ENCODE assay signal across 8 cellular contexts in genomic region chr4:51845055-51845426, GRCh38. TPM values are rescaled to one million over a fixed set of nuclear protein-coding genes. Genes with fewer than 3 reads are reported as not detected.
A peak's percentile ranks its signal among the peaks of the same experiment; 100 is the strongest.
DNase-seq lines count a peak whose midpoint lies in the region; ATAC-seq and TF ChIP-seq lines count a peak whose summit lies in the region.

No MANE protein-coding gene starts in this region.

- TF ChIP-seq CTCF in body of pancreas (IDR thresholded peaks at IDR 0.05) (no peak), lower lobe of right lung (IDR thresholded peaks at IDR 0.05) (no peak), type B pancreatic cell (conservative IDR thresholded peaks at IDR 0.05) (no peak)

- no peak for TF ChIP-seq POLR2A in body of pancreas (IDR thresholded peaks at IDR 0.05)

- 26% methylated on average over 6 of the region's 6 CpGs for WGBS in body of pancreas, 2 donors

- H3K4me3 ChIP-seq in body of pancreas, result peak overlapping the region in 1 of 2 donors; percentile 85
- H3K4me3 ChIP-seq in lower lobe of right lung, result peak overlapping the region; percentile 84

- no peak for ATAC-seq in body of pancreas
- no peak for ATAC-seq in lower lobe of right lung
- ATAC-seq in GM21423 (IDR thresholded peaks at IDR 0.05; ENCODE audit: unreplicated experiment), result no peak
- no peak for ATAC-seq in GM19035 (IDR thresholded peaks at IDR 0.05; ENCODE audit: unreplicated experiment)

- intact Hi-C loops in activated naive CD4-positive, alpha-beta T cell treated with anti-CD3 and anti-CD28 coated beads for 36 hours (cut with micrococcal nuclease), result loop anchor here (2.0 kb wide), 1 partner anchor 58 kb away; no protein-coding TSS in a partner anchor
- intact Hi-C loops in body of pancreas (cut with DNase I) (no loop called here), lower lobe of right lung (cut with DNase I) (no loop called here)

- peaks cover 8% of the 10 kb centered on the region for H3K4me1 ChIP-seq in body of pancreas
- H3K4me1 ChIP-seq in lower lobe of right lung, result peaks cover 8% of the 10 kb centered on the region

- no peaks in the 10 kb centered on the region for H3K9me3 ChIP-seq in body of pancreas
- no peaks in the 10 kb centered on the region for H3K9me3 ChIP-seq in lower lobe of right lung

- no peak overlapping the region for H3K27ac Mint-ChIP-seq in activated naive CD4-positive, alpha-beta T cell treated with anti-CD3 and anti-CD28 coated beads for 36 hours
- H3K27ac Mint-ChIP-seq in type B pancreatic cell, result peak overlapping the region; percentile 75

- H3K36me3 Mint-ChIP-seq in activated naive CD4-positive, alpha-beta T cell treated with anti-CD3 and anti-CD28 coated beads for 36 hours (ENCODE audit: low read depth), result peaks cover 9% of the 10 kb centered on the region
- peaks cover 3% of the 10 kb centered on the region for H3K36me3 Mint-ChIP-seq in type B pancreatic cell

- H3K27me3 ChIP-seq in body of pancreas, result no peaks in the 10 kb centered on the region
- no peaks in the 10 kb centered on the region for H3K27me3 ChIP-seq in lower lobe of right lung (ENCODE audit: low read depth)

- no peak for DNase-seq in activated naive CD4-positive, alpha-beta T cell treated with anti-CD3 and anti-CD28 coated beads for 36 hours
- DNase-seq in activated naive CD4-positive, alpha-beta T cell treated with anti-CD3 and anti-CD28 coated beads, Interleukin-2, amount 50 U/mL, for 16 hours, result no peak
- DNase-seq in body of pancreas (no peak), lower lobe of right lung (no peak), type B pancreatic cell (ENCODE audit: extremely low spot score, unreplicated experiment) (no peak), cortex of kidney (lab: John Stamatoyannopoulos, UW) (no peak)

- H3K4me3 Mint-ChIP-seq in activated naive CD4-positive, alpha-beta T cell treated with anti-CD3 and anti-CD28 coated beads for 36 hours, result peak overlapping the region; percentile 91
- H3K4me3 Mint-ChIP-seq in type B pancreatic cell, result peak overlapping the region; percentile 92

- peak overlapping the region; percentile 46 to 96 (median 86) for H3K27ac ChIP-seq in body of pancreas
- H3K27ac ChIP-seq in lower lobe of right lung, result peak overlapping the region; percentile 84

- peaks cover 21% of the 10 kb centered on the region for H3K4me1 Mint-ChIP-seq in activated naive CD4-positive, alpha-beta T cell treated with anti-CD3 and anti-CD28 coated beads for 36 hours (ENCODE audit: low read depth)
- peaks cover 35% of the 10 kb centered on the region for H3K4me1 Mint-ChIP-seq in type B pancreatic cell (ENCODE audit: unreplicated experiment)

- H3K9me3 Mint-ChIP-seq in activated naive CD4-positive, alpha-beta T cell treated with anti-CD3 and anti-CD28 coated beads for 36 hours, result no peaks in the 10 kb centered on the region
- no peaks in the 10 kb centered on the region for H3K9me3 Mint-ChIP-seq in type B pancreatic cell

- no peaks in the 10 kb centered on the region for H3K27me3 Mint-ChIP-seq in activated naive CD4-positive, alpha-beta T cell treated with anti-CD3 and anti-CD28 coated beads for 36 hours (ENCODE audit: low read depth)
- H3K27me3 Mint-ChIP-seq in type B pancreatic cell, result no peaks in the 10 kb centered on the region

- CTCF ChIA-PET in activated naive CD4-positive, alpha-beta T cell treated with anti-CD3 and anti-CD28 coated beads for 36 hours (lab: Charles Lee), result interaction anchor here (3.2 kb wide), 1 partner anchor 12 kb away, joined by 13 read pairs; no protein-coding TSS in a partner anchor

- no peaks in the 10 kb centered on the region for H3K36me3 ChIP-seq in body of pancreas (replicated peaks in 1 of 2; ENCODE audit: insufficient read depth in 1 of 2, low read depth in 2 of 2)
- no peaks in the 10 kb centered on the region for H3K36me3 ChIP-seq in lower lobe of right lung

RNA-seq across cellular contexts. Expression of gene DCUN1D4, which starts 2.1 kb away (rescaled TPM):
- 10 to 100 TPM; 27.7 to 28.2 TPM for total RNA-seq in activated naive CD4-positive, alpha-beta T cell treated with anti-CD3 and anti-CD28 coated beads for 36 hours
- total RNA-seq in body of pancreas (10 to 100 TPM; 26.7 to 38.7 TPM), lower lobe of right lung (49.5 TPM), type B pancreatic cell (ENCODE audit: low replicate concordance) (27.5 and 62.4 TPM in 2 replicates)
